ENCODE assay signal across 8 cellular contexts in genomic region chr3:50364573-50365079, GRCh38. TPM values are rescaled to one million over a fixed set of nuclear protein-coding genes. Genes with fewer than 3 reads are reported as not detected.
A peak's percentile ranks its signal among the peaks of the same experiment; 100 is the strongest.
DNase-seq lines count a peak whose midpoint lies in the region; ATAC-seq and TF ChIP-seq lines count a peak whose summit lies in the region.

No MANE protein-coding gene starts in this region.

- peaks cover 13% of the 10 kb centered on the region for H3K4me1 Mint-ChIP-seq in chondrocyte (ENCODE audit: low read depth)

- peaks cover 8% of the 10 kb centered on the region for H3K4me1 ChIP-seq in mucosa of descending colon (ENCODE audit: low read depth)

- H3K36me3 ChIP-seq in mucosa of descending colon (ENCODE audit: low read depth), result peaks cover 3% of the 10 kb centered on the region

- no peaks in the 10 kb centered on the region for H3K36me3 Mint-ChIP-seq in chondrocyte (ENCODE audit: low read depth)

- H3K27me3 Mint-ChIP-seq in chondrocyte (ENCODE audit: low read depth), result no peaks in the 10 kb centered on the region

- H3K9me3 Mint-ChIP-seq in chondrocyte (ENCODE audit: low read depth), result no peaks in the 10 kb centered on the region

- POLR2A ChIA-PET in AG04449 (lab: Yijun Ruan, JAX), result no interaction called here

- CTCF ChIA-PET in AG04449 (lab: Yijun Ruan, JAX), result interaction anchor here (0.7 to 1.7 kb wide), 8 partner anchors 11 to 249 kb away, joined by 3 to 5 read pairs (median 4); partner anchors contain the start of genes CYB561D2 and NPRL2

- DNase-seq in AG04449 (ENCODE audit: low read depth, low spot score) (no peak), chondrocyte (ENCODE audit: low spot score) (no peak), mucosa of descending colon (peak in 2 of 3 donors; percentile 67 to 79), DMS114 treated with DMSO at 0.1 percent for 48 hours (lab: John Stamatoyannopoulos, UW; ENCODE audit: unreplicated experiment) (no peak)
- DNase-seq in activated naive CD4-positive, alpha-beta T cell treated with anti-CD3 and anti-CD28 coated beads, Interleukin-2, amount 50 U/mL, for 16 hours, result no peak

- H3K4me3 Mint-ChIP-seq in chondrocyte (ENCODE audit: unreplicated experiment), result peak overlapping the region; percentile 80

- H3K4me3 ChIP-seq in AG04449 (ENCODE audit: low read depth, low read length), result peak overlapping the region; percentile 58
- peak overlapping the region; percentile 20 for H3K4me3 ChIP-seq in mucosa of descending colon

- ATAC-seq in HG02852 (IDR thresholded peaks at IDR 0.05; ENCODE audit: unreplicated experiment) (peak; percentile 11), mucosa of descending colon (peak; percentile 31), HG02973 (IDR thresholded peaks at IDR 0.05; ENCODE audit: unreplicated experiment) (no peak), GM21367 (IDR thresholded peaks at IDR 0.05; ENCODE audit: unreplicated experiment) (no peak)

- intact Hi-C loops in mucosa of descending colon (cut with DNase I, micrococcal nuclease), result loop anchor here in 1 of 2 donors (10.0 kb wide), 1 partner anchor 180 kb away; no protein-coding TSS in a partner anchor

- no peak for TF ChIP-seq CTCF in AG04449 (IDR thresholded peaks at IDR 0.05; ENCODE audit: insufficient read depth, low read length, missing control alignments)
- no peak for TF ChIP-seq CTCF in chondrocyte (IDR thresholded peaks at IDR 0.05)
- no peak for TF ChIP-seq CTCF in mucosa of descending colon (IDR thresholded peaks at IDR 0.05)

- peak overlapping the region; percentile 49 for H3K27ac Mint-ChIP-seq in chondrocyte (ENCODE audit: unreplicated experiment)

- H3K9me3 ChIP-seq in mucosa of descending colon, result no peaks in the 10 kb centered on the region

RNA-seq across cellular contexts. Expression of gene TMEM115, which starts 5.3 kb away (rescaled TPM):
- total RNA-seq in chondrocyte (45.8 to 51.8 TPM (median 50.4 TPM) in 3 replicates), mucosa of descending colon (10 to 100 TPM; 41.4 to 51.6 (median 41.4) TPM)

RNA-seq across cellular contexts. Expression of gene CYB561D2, which starts 14.0 kb away (rescaled TPM):
- total RNA-seq in chondrocyte (18.2 to 29.4 TPM (median 19.5 TPM) in 3 replicates), mucosa of descending colon (10 to 100 TPM; 20.5 to 37.6 (median 36.7) TPM)

RNA-seq across cellular contexts. Expression of gene NPRL2, which starts 14.1 kb away (rescaled TPM):
- 19.8 to 26.9 TPM (median 21.7 TPM) in 3 replicates for total RNA-seq in chondrocyte
- 10 to 100 TPM; 20.2 to 32.9 (median 25.0) TPM for total RNA-seq in mucosa of descending colon

RNA-seq across cellular contexts. Expression of gene ZMYND10, which starts 19.1 kb away (rescaled TPM):
- total RNA-seq in chondrocyte, result 0.41 to 2.0 TPM (median 1.1 TPM) in 3 replicates
- under 1 TPM; 0.20 to 0.60 (median 0.31) TPM for total RNA-seq in mucosa of descending colon

RNA-seq across cellular contexts. Expression of gene RASSF1, which starts 24.0 kb away (rescaled TPM):
- 17.3 to 22.4 TPM (median 21.8 TPM) in 3 replicates for total RNA-seq in chondrocyte
- total RNA-seq in mucosa of descending colon, result 10 to 100 TPM; 10.9 to 25.7 (median 18.9) TPM

Comparison
In these comparisons a context has a peak if more than half of its experiments do, and no peak if none do; other contexts are left out.
1. DNase-seq: peak in mucosa of descending colon (2 of 3); none in AG04449 (single experiment), chondrocyte (single experiment), activated naive CD4-positive, alpha-beta T cell treated with anti-CD3 and anti-CD28 coated beads, Interleukin-2, amount 50 U/mL, for 16 hours (single experiment) and DMS114 treated with DMSO at 0.1 percent for 48 hours (single experiment).
2. ATAC-seq: peak in HG02852 (single experiment) and mucosa of descending colon (single experiment); none in HG02973 (single experiment) and GM21367 (single experiment).